ENCODE assay signal across 10 cellular contexts in genomic region chr15:70324001-70324974, GRCh38.
DNase-seq lines count a peak whose midpoint lies in the region; ATAC-seq and TF ChIP-seq lines count a peak whose summit lies in the region.
"Had no signal": no experiment of that assay in that cellular context is flagged by ENCODE, and none has a peak within 500 bp of the region (broad histone marks: within the 10 kb centered on the region; RNA-seq: fewer than 3 reads in every experiment).

No MANE protein-coding gene starts in this region.

- no peaks in the 10 kb centered on the region for H3K36me3 ChIP-seq in vagina

- TF ChIP-seq CTCF in RWPE1 (conservative IDR thresholded peaks at IDR 0.05; ENCODE audit: low read depth) (no peak), foreskin keratinocyte (conservative IDR thresholded peaks at IDR 0.05) (no peak), vagina (IDR thresholded peaks at IDR 0.05) (no peak)

- peaks cover 12% of the 10 kb centered on the region for H3K27me3 ChIP-seq in foreskin keratinocyte
- H3K27me3 ChIP-seq in vagina, result no peaks in the 10 kb centered on the region

- TF ChIP-seq POLR2A in vagina (IDR thresholded peaks at IDR 0.05), result no peak

- H3K27ac ChIP-seq in RWPE1 (peak overlapping the region; percentile 68), foreskin keratinocyte (no peak overlapping the region), vagina (peak overlapping the region; percentile 62)

- ATAC-seq in Right ventricle myocardium inferior (peak; percentile 27), foreskin keratinocyte (peak; percentile 45), HG03108 (IDR thresholded peaks at IDR 0.05; ENCODE audit: unreplicated experiment) (no peak), HG03025 (IDR thresholded peaks at IDR 0.05; ENCODE audit: low FRiP score, unreplicated experiment) (no peak)

- CTCF ChIA-PET in RWPE1 (lab: Yijun Ruan, JAX), result interaction anchor here (0.6 kb wide), 1 partner anchor 9 kb away, joined by 3 read pairs; no protein-coding TSS in a partner anchor

- no peaks in the 10 kb centered on the region for H3K9me3 ChIP-seq in vagina

- DNase-seq in Right ventricle myocardium inferior (ENCODE audit: missing footprints) (no peak), cardiac septum (ENCODE audit: low spot score) (no peak), RWPE1 (ENCODE audit: low spot score) (peak; percentile 86), foreskin keratinocyte (peak; percentile 39 to 72), vagina (ENCODE audit: extremely low spot score in 2 of 2) (peak in 1 of 2 donors; percentile 91), iPS-NIHi7 (ENCODE audit: extremely low spot score) (no peak)
- DNase-seq: activated CD4-positive, alpha-beta memory T cell treated with anti-CD3 and anti-CD28 coated beads for 36 hours; CD4-positive, CD25-positive, alpha-beta regulatory T cell had no signal

- intact Hi-C loops in Right ventricle myocardium inferior (cut with DNase I), result no loop called here
- intact Hi-C loops in cardiac septum (cut with DNase I), result loop anchor here (5.0 kb wide), 1 partner anchor 57 kb away; no protein-coding TSS in a partner anchor
- intact Hi-C loops in vagina (cut with DNase I), result loop anchor here (5.0 to 10.0 kb wide), 3 partner anchors 52 to 229 kb away; partner anchors contain the start of gene TLE3

- H3K4me1 ChIP-seq in foreskin keratinocyte (no peaks in the 10 kb centered on the region), vagina (peaks cover 79% of the 10 kb centered on the region)

- POLR2A ChIA-PET in RWPE1 (lab: Yijun Ruan, JAX; ENCODE audit: low non-redundant PET), result no interaction called here

- H3K4me3 ChIP-seq in vagina, result no peak overlapping the region

Comparison
In these comparisons a context has a peak if more than half of its experiments do, and no peak if none do; other contexts are left out.
1. ATAC-seq: peak in Right ventricle myocardium inferior (single experiment) and foreskin keratinocyte (single experiment); none in HG03108 (single experiment) and HG03025 (single experiment).
2. DNase-seq: peak in RWPE1 (single experiment) and foreskin keratinocyte (2 of 2); none in Right ventricle myocardium inferior (single experiment), cardiac septum (single experiment) and iPS-NIHi7 (single experiment).